16 cellular contexts compared by ENCODE assay signal in genomic region chr17:68592004-68592403, GRCh38. TPM values are rescaled to one million over a fixed set of nuclear protein-coding genes. Genes with fewer than 3 reads are reported as not detected.
DNase-seq lines count a peak whose midpoint lies in the region; ATAC-seq and TF ChIP-seq lines count a peak whose summit lies in the region.
"Had no signal": no experiment of that assay in that cellular context is flagged by ENCODE, and none has a peak within 500 bp of the region (broad histone marks: within the 10 kb centered on the region; RNA-seq: fewer than 3 reads in every experiment).

No MANE protein-coding gene starts in this region.

- H3K4me1 ChIP-seq in esophagus muscularis mucosa, result peaks cover 3 to 20% (median 11%) of the 10 kb centered on the region in 4 donors
- peaks cover 5% of the 10 kb centered on the region for H3K4me1 ChIP-seq in mesendoderm (ENCODE audit: control insufficient read depth, low read depth, low read length)

- H2BK120ac ChIP-seq in mesendoderm (ENCODE audit: low read depth, low read length), result no peak overlapping the region

- H3K36me3 ChIP-seq in esophagus muscularis mucosa (no peaks in the 10 kb centered on the region), mesendoderm (ENCODE audit: control insufficient read depth, insufficient read depth, low read length) (peaks cover 5% of the 10 kb centered on the region)

- no peak overlapping the region for H3K27ac ChIP-seq in esophagus muscularis mucosa (replicated peaks in 1 of 4)
- H3K27ac ChIP-seq in mesendoderm (ENCODE audit: low read depth, low read length), result no peak overlapping the region
- H3K27ac ChIP-seq in substantia nigra (ENCODE audit: low read depth, low read length, poor library complexity, severe bottlenecking), result no peak overlapping the region
- H3K27ac ChIP-seq: HL-60 had no signal

- TF ChIP-seq POLR2A in esophagus muscularis mucosa (IDR thresholded peaks at IDR 0.05; ENCODE audit: low read depth), result peak; percentile 12

- H3K4me3 ChIP-seq in esophagus muscularis mucosa (no peak overlapping the region), mesendoderm (ENCODE audit: low read length) (no peak overlapping the region)

- no peak overlapping the region for H2BK5ac ChIP-seq in mesendoderm (ENCODE audit: low read length)

- H3K23ac ChIP-seq in mesendoderm (ENCODE audit: low read length), result no peak overlapping the region

- H3K56ac ChIP-seq in mesendoderm (ENCODE audit: low read length), result peak overlapping the region; percentile 61

- H3K27me3 Mint-ChIP-seq in natural killer cell (ENCODE audit: low read depth in 2 of 2), result peaks cover 37 to 54% of the 10 kb centered on the region in 2 donors
- H3K27me3 Mint-ChIP-seq in natural killer cell treated with Interleukin-12 subunit alpha and Interleukin-12 subunit beta and Interleukin-15 and Interleukin-18, amount 100 ng/mL, for 72 hours, result peaks cover 28 to 43% of the 10 kb centered on the region in 2 donors

- H3K18ac ChIP-seq in mesendoderm (ENCODE audit: low read length), result no peak overlapping the region

- peaks cover 0 to 12% (median 0%) of the 10 kb centered on the region in 4 donors for H3K27me3 ChIP-seq in esophagus muscularis mucosa
- no peaks in the 10 kb centered on the region for H3K27me3 ChIP-seq in mesendoderm (ENCODE audit: insufficient read depth, low read length, poor library complexity)

- no peak overlapping the region for H3K27ac Mint-ChIP-seq in natural killer cell
- no peak overlapping the region for H3K27ac Mint-ChIP-seq in natural killer cell treated with Interleukin-12 subunit alpha and Interleukin-12 subunit beta and Interleukin-15 and Interleukin-18, amount 100 ng/mL, for 72 hours
- H3K27ac Mint-ChIP-seq: CD4-positive, alpha-beta T cell; HFFc6 had no signal

- H3K79me2 ChIP-seq in mesendoderm (ENCODE audit: control insufficient read depth, insufficient read depth, low read length), result peaks cover 24% of the 10 kb centered on the region

- H3K4me1 Mint-ChIP-seq in natural killer cell, result peaks cover 11 to 13% of the 10 kb centered on the region in 2 donors
- peaks cover 0 to 7% of the 10 kb centered on the region in 2 donors for H3K4me1 Mint-ChIP-seq in natural killer cell treated with Interleukin-12 subunit alpha and Interleukin-12 subunit beta and Interleukin-15 and Interleukin-18, amount 100 ng/mL, for 72 hours (ENCODE audit: low read depth in 2 of 2)

- no peak overlapping the region for H2BK15ac ChIP-seq in mesendoderm (replicated peaks; ENCODE audit: low read depth)

- H3K4me2 ChIP-seq in mesendoderm (ENCODE audit: low read length), result no peak overlapping the region

- H2AK5ac ChIP-seq in mesendoderm (ENCODE audit: low read length), result no peak overlapping the region

- intact Hi-C loops in natural killer cell (cut with micrococcal nuclease) (no loop called here), esophagus muscularis mucosa (cut with DNase I) (no loop called here)

- peaks cover 0 to 12% (median 8%) of the 10 kb centered on the region in 4 donors for H3K9me3 ChIP-seq in esophagus muscularis mucosa

- peak overlapping the region; percentile 65 for H4K5ac ChIP-seq in mesendoderm (ENCODE audit: low read length)

- ATAC-seq in natural killer cell (no peak), GM21529 (IDR thresholded peaks at IDR 0.05; ENCODE audit: unreplicated experiment) (no peak)
- ATAC-seq in natural killer cell treated with Interleukin-12 subunit alpha and Interleukin-12 subunit beta and Interleukin-15 and Interleukin-18, amount 100 ng/mL, for 72 hours, result no peak

- H3K4me3 Mint-ChIP-seq in natural killer cell, result peak overlapping the region; percentile 21
- no peak overlapping the region for H3K4me3 Mint-ChIP-seq in natural killer cell treated with Interleukin-12 subunit alpha and Interleukin-12 subunit beta and Interleukin-15 and Interleukin-18, amount 100 ng/mL, for 72 hours
- H3K4me3 Mint-ChIP-seq: CD4-positive, alpha-beta T cell; HFFc6 had no signal

- H3K36me3 Mint-ChIP-seq in natural killer cell, result no peaks in the 10 kb centered on the region
- no peaks in the 10 kb centered on the region for H3K36me3 Mint-ChIP-seq in natural killer cell treated with Interleukin-12 subunit alpha and Interleukin-12 subunit beta and Interleukin-15 and Interleukin-18, amount 100 ng/mL, for 72 hours

- H3K4ac ChIP-seq in mesendoderm (ENCODE audit: low read depth, low read length), result no peak overlapping the region

- H3K9me3 Mint-ChIP-seq in natural killer cell, result no peaks in the 10 kb centered on the region
- no peaks in the 10 kb centered on the region for H3K9me3 Mint-ChIP-seq in natural killer cell treated with Interleukin-12 subunit alpha and Interleukin-12 subunit beta and Interleukin-15 and Interleukin-18, amount 100 ng/mL, for 72 hours

- no peak overlapping the region for H4K8ac ChIP-seq in mesendoderm (ENCODE audit: low read depth, low read length)

- H3K79me1 ChIP-seq in mesendoderm (ENCODE audit: low read length), result peaks cover 15% of the 10 kb centered on the region

- WGBS in esophagus muscularis mucosa, result 80% methylated on average over 2 of the region's 2 CpGs
- no CpG with 5 or more reads among the region's 2 CpGs for WGBS in mesendoderm (ENCODE audit: extremely low coverage, insufficient coverage, low lambda C conversion rate)

- H3K9ac ChIP-seq in mesendoderm (ENCODE audit: low read length), result peak overlapping the region; percentile 59

- TF ChIP-seq CTCF in natural killer cell (IDR thresholded peaks at IDR 0.05), result no peak
- no peak for TF ChIP-seq CTCF in esophagus muscularis mucosa (IDR thresholded peaks at IDR 0.05)

- no peak for TF ChIP-seq EP300 in esophagus muscularis mucosa (IDR thresholded peaks at IDR 0.05)

- no peak for DNase-seq in natural killer cell
- no peak for DNase-seq in natural killer cell treated with Interleukin-12 subunit alpha and Interleukin-12 subunit beta and Interleukin-15 and Interleukin-18, amount 100 ng/mL, for 72 hours (ENCODE audit: low spot score)
- peak; percentile 14 for DNase-seq in esophagus muscularis mucosa (ENCODE audit: extremely low spot score)
- no peak for DNase-seq in mesendoderm
- no peak for DNase-seq in substantia nigra (lab: John Stamatoyannopoulos, UW)
- DNase-seq in NCI-H1048 (lab: John Stamatoyannopoulos, UW), result no peak
- no peak for DNase-seq in effector CD8-positive, alpha-beta T cell (lab: John Stamatoyannopoulos, UW)
- DNase-seq: Calu3; CD4-positive, alpha-beta T cell; GOT3; HFFc6; NCI-H345; NCI-H526 treated with DMSO at 0.1 percent for 48 hours had no signal

RNA-seq across cellular contexts. Expression of gene FAM20A, which starts 9.2 kb away (rescaled TPM):
- total RNA-seq in natural killer cell (1 to 10 TPM in 1 of 3 donors, under 1 TPM in 2; 0.38 to 1.3 (median 0.66) TPM), esophagus muscularis mucosa (10 to 100 TPM in 1 of 4 donors, 1 to 10 TPM in 3; 1.7 to 21.2 (median 3.2) TPM)
- total RNA-seq in natural killer cell treated with Interleukin-12 subunit alpha and Interleukin-12 subunit beta and Interleukin-15 and Interleukin-18, amount 100 ng/mL, for 72 hours, result not detected
- 11.4 TPM for polyA plus RNA-seq in mesendoderm (2013, experiment 1 of 2)
- polyA plus RNA-seq in mesendoderm (2013, experiment 2 of 2), result 11.3 TPM
- total RNA-seq: A172; CD4-positive, alpha-beta T cell; HFFc6 had no signal
